In genomic region chr1:201769966-201770365, GRCh38 we compare ENCODE assay signal across 11 cellular contexts. TPM values are rescaled to one million over a fixed set of nuclear protein-coding genes. Genes with fewer than 3 reads are reported as not detected.
A peak's percentile ranks its signal among the peaks of the same experiment; 100 is the strongest.
DNase-seq lines count a peak whose midpoint lies in the region; ATAC-seq and TF ChIP-seq lines count a peak whose summit lies in the region.
"Had no signal": no experiment of that assay in that cellular context is flagged by ENCODE, and none has a peak within 500 bp of the region (broad histone marks: within the 10 kb centered on the region; RNA-seq: fewer than 3 reads in every experiment).

No MANE protein-coding gene starts in this region.

- TF ChIP-seq CTCF in ascending aorta (IDR thresholded peaks at IDR 0.05): no peak
- no peak for TF ChIP-seq CTCF in CD4-positive, alpha-beta T cell (IDR thresholded peaks at IDR 0.05)

- H3K9me3 Mint-ChIP-seq in CD4-positive, alpha-beta T cell: peaks cover 4% of the 10 kb centered on the region

- DNase-seq in COLO829 (ENCODE audit: low spot score): peak; percentile 97
- DNase-seq in ascending aorta (ENCODE audit: low spot score in 2 of 2): peak in 1 of 2 donors; percentile 79
- peak; percentile 99 for DNase-seq in globus pallidus (ENCODE audit: low spot score)
- DNase-seq in pons (ENCODE audit: low spot score): peak; percentile 99
- no peak for DNase-seq in CD4-positive, alpha-beta T cell
- DNase-seq: COR-L47, Karpas-422, T-helper 2 cell had no signal

- CTCF ChIA-PET in CD4-positive, alpha-beta T cell (lab: Charles Lee): no interaction called here

- no peaks in the 10 kb centered on the region for H3K4me1 Mint-ChIP-seq in CD4-positive, alpha-beta T cell (ENCODE audit: low read depth)

- ATAC-seq in CD4-positive, alpha-beta T cell (ENCODE audit: poor library complexity): no peak
- ATAC-seq in HG02623 (IDR thresholded peaks at IDR 0.05; ENCODE audit: unreplicated experiment) (no peak), GM21515 (IDR thresholded peaks at IDR 0.05; ENCODE audit: unreplicated experiment) (no peak), HG02588 (IDR thresholded peaks at IDR 0.05; ENCODE audit: unreplicated experiment) (no peak)

- H3K36me3 Mint-ChIP-seq in CD4-positive, alpha-beta T cell (ENCODE audit: low read depth): peaks cover 6% of the 10 kb centered on the region

- no peak overlapping the region for H3K4me3 Mint-ChIP-seq in CD4-positive, alpha-beta T cell

- H3K36me3 ChIP-seq in ascending aorta: no peaks in the 10 kb centered on the region

- peaks cover 11 to 14% of the 10 kb centered on the region in 2 donors for H3K9me3 ChIP-seq in ascending aorta
- H3K9me3 ChIP-seq in CD4-positive, alpha-beta T cell (ENCODE audit: control insufficient read depth, low read length): peaks cover 10% of the 10 kb centered on the region

- H3K4me3 ChIP-seq in ascending aorta: no peak overlapping the region

- peak overlapping the region; percentile 72 to 84 for H3K27ac ChIP-seq in ascending aorta
- no peak overlapping the region for H3K27ac ChIP-seq in CD4-positive, alpha-beta T cell (ENCODE audit: low read depth, low read length)

- H3K4me1 ChIP-seq in ascending aorta: peaks cover 6 to 40% of the 10 kb centered on the region in 2 donors

- H3K27ac Mint-ChIP-seq in CD4-positive, alpha-beta T cell: no peak overlapping the region

- POLR2A ChIA-PET in CD4-positive, alpha-beta T cell (lab: Charles Lee): no interaction called here

- H3K27me3 Mint-ChIP-seq in CD4-positive, alpha-beta T cell: no peaks in the 10 kb centered on the region

- intact Hi-C loops in ascending aorta (cut with DNase I): no loop called here
- intact Hi-C loops in CD4-positive, alpha-beta T cell (cut with DNase I, micrococcal nuclease): no loop called here

- H3K27me3 ChIP-seq in ascending aorta: no peaks in the 10 kb centered on the region
- H3K27me3 ChIP-seq in CD4-positive, alpha-beta T cell (ENCODE audit: control insufficient read depth, insufficient read depth, low read length): no peaks in the 10 kb centered on the region

RNA-seq across cellular contexts. Expression of gene IPO9, which starts 59.0 kb away (rescaled TPM):
- 9.3 TPM for total RNA-seq in ascending aorta
- total RNA-seq in CD4-positive, alpha-beta T cell: 10 to 100 TPM; 17.1 to 20.1 TPM

Comparison
In these comparisons a context has a peak if more than half of its experiments do, and no peak if none do; other contexts are left out.
1. DNase-seq: peak in COLO829 (single experiment), globus pallidus (single experiment) and pons (single experiment); none in CD4-positive, alpha-beta T cell (0 of 10).